9 cellular contexts compared by ENCODE assay signal in genomic region chr1:223714849-223715709, GRCh38. TPM values are rescaled to one million over a fixed set of nuclear protein-coding genes. Genes with fewer than 3 reads are reported as not detected.
A peak's percentile ranks its signal among the peaks of the same experiment; 100 is the strongest.
DNase-seq lines count a peak whose midpoint lies in the region; ATAC-seq and FAIRE-seq lines count a peak whose summit lies in the region.
"Had no signal": no experiment of that assay in that cellular context is flagged by ENCODE, and none has a peak within 500 bp of the region (broad histone marks: within the 10 kb centered on the region; RNA-seq: fewer than 3 reads in every experiment).

No MANE protein-coding gene starts in this region.

- H3K36me3 Mint-ChIP-seq in activated T-cell treated with anti-CD3 and anti-CD28 coated beads, Interleukin-2, amount 50 U/mL, for 24 hours (ENCODE audit: low read depth), result peaks cover 26% of the 10 kb centered on the region

- peak overlapping the region; percentile 35 for H3K4me3 ChIP-seq in skeletal muscle cell (ENCODE audit: low read depth, low read length)
- no peak overlapping the region for H3K4me3 ChIP-seq in right cardiac atrium (ENCODE audit: low read length)

- no peaks in the 10 kb centered on the region for H3K27me3 Mint-ChIP-seq in activated T-cell treated with anti-CD3 and anti-CD28 coated beads, Interleukin-2, amount 50 U/mL, for 24 hours

- peaks cover 78% of the 10 kb centered on the region for H3K4me1 Mint-ChIP-seq in activated T-cell treated with anti-CD3 and anti-CD28 coated beads, Interleukin-2, amount 50 U/mL, for 24 hours (ENCODE audit: low read depth)

- intact Hi-C loops in right cardiac atrium (cut with DNase I), result loop anchor here in 1 of 4 donors (5.0 kb wide), 1 partner anchor 32 kb away; no protein-coding TSS in a partner anchor

- H3K27ac ChIP-seq in epithelial cell of prostate (peak overlapping the region; percentile 99), right cardiac atrium (ENCODE audit: low read length) (no peak overlapping the region)

- peak overlapping the region; percentile 71 for H3K4me3 Mint-ChIP-seq in activated T-cell treated with anti-CD3 and anti-CD28 coated beads, Interleukin-2, amount 50 U/mL, for 24 hours

- peaks cover 20% of the 10 kb centered on the region for H3K4me1 ChIP-seq in right cardiac atrium (ENCODE audit: control insufficient read depth, insufficient read depth, low read length)

- no peak for ATAC-seq in right cardiac atrium
- no peak for ATAC-seq in HG02798 (IDR thresholded peaks at IDR 0.05; ENCODE audit: poor library complexity, unreplicated experiment)

- FAIRE-seq in RCC 7860 (lab: Jason Lieb, UNC), result peak; percentile 89
- FAIRE-seq: colon had no signal

- no peaks in the 10 kb centered on the region for H3K9me3 Mint-ChIP-seq in activated T-cell treated with anti-CD3 and anti-CD28 coated beads, Interleukin-2, amount 50 U/mL, for 24 hours

- no peaks in the 10 kb centered on the region for H3K9me3 ChIP-seq in right cardiac atrium (ENCODE audit: control insufficient read depth, low read length)

- H3K27ac Mint-ChIP-seq in activated T-cell treated with anti-CD3 and anti-CD28 coated beads, Interleukin-2, amount 50 U/mL, for 24 hours, result peak overlapping the region; percentile 78

- DNase-seq in activated T-cell treated with anti-CD3 and anti-CD28 coated beads, Interleukin-2, amount 50 U/mL, for 24 hours, result no peak
- DNase-seq in activated T-cell treated with anti-CD3 and anti-CD28 coated beads for 4 hours (no peak), RCC 7860 (ENCODE audit: low spot score) (peak; percentile 89), epithelial cell of prostate (ENCODE audit: low read depth, low spot score) (peak; percentile 83), skeletal muscle cell (ENCODE audit: low read depth) (peak; percentile 79), NCI-H1417 treated with DMSO at 0.1 percent for 48 hours (lab: John Stamatoyannopoulos, UW) (no peak), right cardiac atrium (no peak)

- no peaks in the 10 kb centered on the region for H3K27me3 ChIP-seq in right cardiac atrium (ENCODE audit: control insufficient read depth, insufficient read depth)

- 60% methylated on average over 10 of the region's 10 CpGs for WGBS in right cardiac atrium

RNA-seq across cellular contexts. Expression of gene CAPN2, which starts 2.7 kb away (rescaled TPM):
- 10 to 100 TPM; 58.6 to 91.6 (median 73.2) TPM for total RNA-seq in right cardiac atrium
- polyA plus RNA-seq in right cardiac atrium, result 52.7 TPM

RNA-seq across cellular contexts. Expression of gene CAPN8, which starts 49.6 kb away (rescaled TPM):
- not detected for total RNA-seq in right cardiac atrium
- polyA plus RNA-seq in right cardiac atrium, result 0.23 TPM

Comparison
In these comparisons a context has a peak if more than half of its experiments do, and no peak if none do; other contexts are left out.
1. DNase-seq: peak in RCC 7860 (single experiment), epithelial cell of prostate (single experiment) and skeletal muscle cell (single experiment); none in activated T-cell treated with anti-CD3 and anti-CD28 coated beads, Interleukin-2, amount 50 U/mL, for 24 hours (single experiment), activated T-cell treated with anti-CD3 and anti-CD28 coated beads for 4 hours (single experiment), NCI-H1417 treated with DMSO at 0.1 percent for 48 hours (single experiment) and right cardiac atrium (0 of 3).